Comparison of ENCODE assay signal across 3 cellular contexts in the genomic region with DNA sequence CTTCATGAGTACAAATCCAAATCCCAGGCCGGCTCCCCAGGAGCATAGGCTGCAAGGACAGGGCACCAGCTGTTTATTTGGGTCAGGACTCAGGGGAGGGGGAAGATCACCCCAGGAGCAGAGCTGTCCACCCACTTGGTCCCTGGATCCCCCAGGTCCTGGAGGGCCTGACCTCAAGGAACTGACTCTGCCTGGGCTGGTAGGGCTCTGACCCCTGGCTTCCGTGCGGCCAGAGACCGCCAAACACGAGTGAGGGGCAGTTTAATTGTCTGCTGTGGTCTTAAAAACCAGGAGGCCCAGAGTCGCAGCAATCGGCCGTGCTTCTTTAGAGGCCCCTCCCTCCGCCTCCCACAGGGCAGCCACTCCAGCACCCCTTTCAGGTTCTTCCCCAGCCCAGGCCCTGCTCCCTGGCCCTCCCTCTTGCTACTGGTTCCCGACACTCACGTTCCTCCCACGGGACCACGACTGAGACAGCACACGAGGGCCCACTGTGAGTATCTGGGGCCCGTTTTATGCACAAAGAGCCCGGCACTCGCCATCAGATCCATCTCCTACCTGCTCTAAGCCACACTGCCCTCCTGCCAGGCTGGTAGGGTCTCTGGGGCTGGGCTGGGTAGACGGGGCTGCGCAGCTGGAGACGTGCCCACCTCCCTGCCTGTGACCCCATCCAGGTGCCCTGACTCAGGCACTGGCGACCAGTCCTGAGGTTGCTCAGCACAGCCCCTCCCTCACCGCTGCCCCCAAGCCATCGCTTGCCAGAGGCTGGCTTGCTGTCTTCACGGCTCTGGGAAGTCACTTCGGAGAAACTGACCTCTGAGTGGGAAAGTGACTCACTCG.
TF ChIP-seq lines count a peak whose summit lies in the region.

No MANE protein-coding gene starts in this region.

TF ChIP-seq in SK-N-SH, 30 proteins besides CTCF, POLR2A, EP300 and RAD21 (continued from another document):
- TF ChIP-seq, protein P1, sequence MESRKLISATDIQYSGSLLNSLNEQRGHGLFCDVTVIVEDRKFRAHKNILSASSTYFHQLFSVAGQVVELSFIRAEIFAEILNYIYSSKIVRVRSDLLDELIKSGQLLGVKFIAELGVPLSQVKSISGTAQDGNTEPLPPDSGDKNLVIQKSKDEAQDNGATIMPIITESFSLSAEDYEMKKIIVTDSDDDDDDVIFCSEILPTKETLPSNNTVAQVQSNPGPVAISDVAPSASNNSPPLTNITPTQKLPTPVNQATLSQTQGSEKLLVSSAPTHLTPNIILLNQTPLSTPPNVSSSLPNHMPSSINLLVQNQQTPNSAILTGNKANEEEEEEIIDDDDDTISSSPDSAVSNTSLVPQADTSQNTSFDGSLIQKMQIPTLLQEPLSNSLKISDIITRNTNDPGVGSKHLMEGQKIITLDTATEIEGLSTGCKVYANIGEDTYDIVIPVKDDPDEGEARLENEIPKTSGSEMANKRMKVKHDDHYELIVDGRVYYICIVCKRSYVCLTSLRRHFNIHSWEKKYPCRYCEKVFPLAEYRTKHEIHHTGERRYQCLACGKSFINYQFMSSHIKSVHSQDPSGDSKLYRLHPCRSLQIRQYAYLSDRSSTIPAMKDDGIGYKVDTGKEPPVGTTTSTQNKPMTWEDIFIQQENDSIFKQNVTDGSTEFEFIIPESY (IDR thresholded peaks at IDR 0.05; ENCODE audit: borderline replicate concordance, low read depth) = no peak
- TF ChIP-seq, protein P2, sequence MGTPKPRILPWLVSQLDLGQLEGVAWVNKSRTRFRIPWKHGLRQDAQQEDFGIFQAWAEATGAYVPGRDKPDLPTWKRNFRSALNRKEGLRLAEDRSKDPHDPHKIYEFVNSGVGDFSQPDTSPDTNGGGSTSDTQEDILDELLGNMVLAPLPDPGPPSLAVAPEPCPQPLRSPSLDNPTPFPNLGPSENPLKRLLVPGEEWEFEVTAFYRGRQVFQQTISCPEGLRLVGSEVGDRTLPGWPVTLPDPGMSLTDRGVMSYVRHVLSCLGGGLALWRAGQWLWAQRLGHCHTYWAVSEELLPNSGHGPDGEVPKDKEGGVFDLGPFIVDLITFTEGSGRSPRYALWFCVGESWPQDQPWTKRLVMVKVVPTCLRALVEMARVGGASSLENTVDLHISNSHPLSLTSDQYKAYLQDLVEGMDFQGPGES (IDR thresholded peaks at IDR 0.05; ENCODE audit: low read depth, low read length) = no peak
- TF ChIP-seq, protein P3, sequence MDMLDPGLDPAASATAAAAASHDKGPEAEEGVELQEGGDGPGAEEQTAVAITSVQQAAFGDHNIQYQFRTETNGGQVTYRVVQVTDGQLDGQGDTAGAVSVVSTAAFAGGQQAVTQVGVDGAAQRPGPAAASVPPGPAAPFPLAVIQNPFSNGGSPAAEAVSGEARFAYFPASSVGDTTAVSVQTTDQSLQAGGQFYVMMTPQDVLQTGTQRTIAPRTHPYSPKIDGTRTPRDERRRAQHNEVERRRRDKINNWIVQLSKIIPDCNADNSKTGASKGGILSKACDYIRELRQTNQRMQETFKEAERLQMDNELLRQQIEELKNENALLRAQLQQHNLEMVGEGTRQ (IDR thresholded peaks at IDR 0.05; ENCODE audit: borderline replicate concordance, low read depth, low read length) = no peak
- TF ChIP-seq CHD2 (IDR thresholded peaks at IDR 0.05; ENCODE audit: low read length, partially characterized antibody) (no peak), EZH2phosphoT487 (IDR thresholded peaks at IDR 0.05; ENCODE audit: borderline replicate concordance, low read depth) (no peak), GABPA (IDR thresholded peaks at IDR 0.05; ENCODE audit: low read depth) (no peak), NRF1 (IDR thresholded peaks at IDR 0.05; ENCODE audit: low read depth, low read length) (no peak)

TF ChIP-seq in SK-N-SH treated with all-trans-retinoic acid at 6 μM for 48 hours, 23 proteins besides CTCF, POLR2A, EP300 and RAD21 (continued from another document):
- TF ChIP-seq ZFP3 (CRISPR knock-in tag; IDR thresholded peaks at IDR 0.05) = no peak
- TF ChIP-seq ZNF8 (CRISPR knock-in tag; IDR thresholded peaks at IDR 0.05) = no peak
- TF ChIP-seq OSR1 (CRISPR knock-in tag; IDR thresholded peaks at IDR 0.05) = no peak
- no peak for TF ChIP-seq TSHZ2 (CRISPR knock-in tag; IDR thresholded peaks at IDR 0.05)
- TF ChIP-seq BACH2 (CRISPR knock-in tag; IDR thresholded peaks at IDR 0.05; ENCODE audit: borderline replicate concordance) = no peak
- TF ChIP-seq, protein P4, sequence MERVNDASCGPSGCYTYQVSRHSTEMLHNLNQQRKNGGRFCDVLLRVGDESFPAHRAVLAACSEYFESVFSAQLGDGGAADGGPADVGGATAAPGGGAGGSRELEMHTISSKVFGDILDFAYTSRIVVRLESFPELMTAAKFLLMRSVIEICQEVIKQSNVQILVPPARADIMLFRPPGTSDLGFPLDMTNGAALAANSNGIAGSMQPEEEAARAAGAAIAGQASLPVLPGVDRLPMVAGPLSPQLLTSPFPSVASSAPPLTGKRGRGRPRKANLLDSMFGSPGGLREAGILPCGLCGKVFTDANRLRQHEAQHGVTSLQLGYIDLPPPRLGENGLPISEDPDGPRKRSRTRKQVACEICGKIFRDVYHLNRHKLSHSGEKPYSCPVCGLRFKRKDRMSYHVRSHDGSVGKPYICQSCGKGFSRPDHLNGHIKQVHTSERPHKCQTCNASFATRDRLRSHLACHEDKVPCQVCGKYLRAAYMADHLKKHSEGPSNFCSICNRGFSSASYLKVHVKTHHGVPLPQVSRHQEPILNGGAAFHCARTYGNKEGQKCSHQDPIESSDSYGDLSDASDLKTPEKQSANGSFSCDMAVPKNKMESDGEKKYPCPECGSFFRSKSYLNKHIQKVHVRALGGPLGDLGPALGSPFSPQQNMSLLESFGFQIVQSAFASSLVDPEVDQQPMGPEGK (CRISPR knock-in tag; IDR thresholded peaks at IDR 0.05; ENCODE audit: borderline replicate concordance) = no peak
- no peak for TF ChIP-seq ZFP30 (CRISPR knock-in tag; IDR thresholded peaks at IDR 0.05)

TF ChIP-seq in GM23338, 12 proteins besides CTCF, POLR2A, EP300 and RAD21 (continued from another document):
- TF ChIP-seq, protein P5, sequence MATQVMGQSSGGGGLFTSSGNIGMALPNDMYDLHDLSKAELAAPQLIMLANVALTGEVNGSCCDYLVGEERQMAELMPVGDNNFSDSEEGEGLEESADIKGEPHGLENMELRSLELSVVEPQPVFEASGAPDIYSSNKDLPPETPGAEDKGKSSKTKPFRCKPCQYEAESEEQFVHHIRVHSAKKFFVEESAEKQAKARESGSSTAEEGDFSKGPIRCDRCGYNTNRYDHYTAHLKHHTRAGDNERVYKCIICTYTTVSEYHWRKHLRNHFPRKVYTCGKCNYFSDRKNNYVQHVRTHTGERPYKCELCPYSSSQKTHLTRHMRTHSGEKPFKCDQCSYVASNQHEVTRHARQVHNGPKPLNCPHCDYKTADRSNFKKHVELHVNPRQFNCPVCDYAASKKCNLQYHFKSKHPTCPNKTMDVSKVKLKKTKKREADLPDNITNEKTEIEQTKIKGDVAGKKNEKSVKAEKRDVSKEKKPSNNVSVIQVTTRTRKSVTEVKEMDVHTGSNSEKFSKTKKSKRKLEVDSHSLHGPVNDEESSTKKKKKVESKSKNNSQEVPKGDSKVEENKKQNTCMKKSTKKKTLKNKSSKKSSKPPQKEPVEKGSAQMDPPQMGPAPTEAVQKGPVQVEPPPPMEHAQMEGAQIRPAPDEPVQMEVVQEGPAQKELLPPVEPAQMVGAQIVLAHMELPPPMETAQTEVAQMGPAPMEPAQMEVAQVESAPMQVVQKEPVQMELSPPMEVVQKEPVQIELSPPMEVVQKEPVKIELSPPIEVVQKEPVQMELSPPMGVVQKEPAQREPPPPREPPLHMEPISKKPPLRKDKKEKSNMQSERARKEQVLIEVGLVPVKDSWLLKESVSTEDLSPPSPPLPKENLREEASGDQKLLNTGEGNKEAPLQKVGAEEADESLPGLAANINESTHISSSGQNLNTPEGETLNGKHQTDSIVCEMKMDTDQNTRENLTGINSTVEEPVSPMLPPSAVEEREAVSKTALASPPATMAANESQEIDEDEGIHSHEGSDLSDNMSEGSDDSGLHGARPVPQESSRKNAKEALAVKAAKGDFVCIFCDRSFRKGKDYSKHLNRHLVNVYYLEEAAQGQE (IDR thresholded peaks at IDR 0.05; ENCODE audit: unreplicated experiment) = no peak
- no peak for TF ChIP-seq EZH2 (IDR thresholded peaks at IDR 0.05; ENCODE audit: low read depth, unreplicated experiment)
- no peak for TF ChIP-seq EZH2phosphoT487 (IDR thresholded peaks at IDR 0.05; ENCODE audit: unreplicated experiment)
- no peak for TF ChIP-seq CREB1 (CRISPR knock-in tag; IDR thresholded peaks at IDR 0.05; ENCODE audit: low read depth)
- TF ChIP-seq, protein P6, sequence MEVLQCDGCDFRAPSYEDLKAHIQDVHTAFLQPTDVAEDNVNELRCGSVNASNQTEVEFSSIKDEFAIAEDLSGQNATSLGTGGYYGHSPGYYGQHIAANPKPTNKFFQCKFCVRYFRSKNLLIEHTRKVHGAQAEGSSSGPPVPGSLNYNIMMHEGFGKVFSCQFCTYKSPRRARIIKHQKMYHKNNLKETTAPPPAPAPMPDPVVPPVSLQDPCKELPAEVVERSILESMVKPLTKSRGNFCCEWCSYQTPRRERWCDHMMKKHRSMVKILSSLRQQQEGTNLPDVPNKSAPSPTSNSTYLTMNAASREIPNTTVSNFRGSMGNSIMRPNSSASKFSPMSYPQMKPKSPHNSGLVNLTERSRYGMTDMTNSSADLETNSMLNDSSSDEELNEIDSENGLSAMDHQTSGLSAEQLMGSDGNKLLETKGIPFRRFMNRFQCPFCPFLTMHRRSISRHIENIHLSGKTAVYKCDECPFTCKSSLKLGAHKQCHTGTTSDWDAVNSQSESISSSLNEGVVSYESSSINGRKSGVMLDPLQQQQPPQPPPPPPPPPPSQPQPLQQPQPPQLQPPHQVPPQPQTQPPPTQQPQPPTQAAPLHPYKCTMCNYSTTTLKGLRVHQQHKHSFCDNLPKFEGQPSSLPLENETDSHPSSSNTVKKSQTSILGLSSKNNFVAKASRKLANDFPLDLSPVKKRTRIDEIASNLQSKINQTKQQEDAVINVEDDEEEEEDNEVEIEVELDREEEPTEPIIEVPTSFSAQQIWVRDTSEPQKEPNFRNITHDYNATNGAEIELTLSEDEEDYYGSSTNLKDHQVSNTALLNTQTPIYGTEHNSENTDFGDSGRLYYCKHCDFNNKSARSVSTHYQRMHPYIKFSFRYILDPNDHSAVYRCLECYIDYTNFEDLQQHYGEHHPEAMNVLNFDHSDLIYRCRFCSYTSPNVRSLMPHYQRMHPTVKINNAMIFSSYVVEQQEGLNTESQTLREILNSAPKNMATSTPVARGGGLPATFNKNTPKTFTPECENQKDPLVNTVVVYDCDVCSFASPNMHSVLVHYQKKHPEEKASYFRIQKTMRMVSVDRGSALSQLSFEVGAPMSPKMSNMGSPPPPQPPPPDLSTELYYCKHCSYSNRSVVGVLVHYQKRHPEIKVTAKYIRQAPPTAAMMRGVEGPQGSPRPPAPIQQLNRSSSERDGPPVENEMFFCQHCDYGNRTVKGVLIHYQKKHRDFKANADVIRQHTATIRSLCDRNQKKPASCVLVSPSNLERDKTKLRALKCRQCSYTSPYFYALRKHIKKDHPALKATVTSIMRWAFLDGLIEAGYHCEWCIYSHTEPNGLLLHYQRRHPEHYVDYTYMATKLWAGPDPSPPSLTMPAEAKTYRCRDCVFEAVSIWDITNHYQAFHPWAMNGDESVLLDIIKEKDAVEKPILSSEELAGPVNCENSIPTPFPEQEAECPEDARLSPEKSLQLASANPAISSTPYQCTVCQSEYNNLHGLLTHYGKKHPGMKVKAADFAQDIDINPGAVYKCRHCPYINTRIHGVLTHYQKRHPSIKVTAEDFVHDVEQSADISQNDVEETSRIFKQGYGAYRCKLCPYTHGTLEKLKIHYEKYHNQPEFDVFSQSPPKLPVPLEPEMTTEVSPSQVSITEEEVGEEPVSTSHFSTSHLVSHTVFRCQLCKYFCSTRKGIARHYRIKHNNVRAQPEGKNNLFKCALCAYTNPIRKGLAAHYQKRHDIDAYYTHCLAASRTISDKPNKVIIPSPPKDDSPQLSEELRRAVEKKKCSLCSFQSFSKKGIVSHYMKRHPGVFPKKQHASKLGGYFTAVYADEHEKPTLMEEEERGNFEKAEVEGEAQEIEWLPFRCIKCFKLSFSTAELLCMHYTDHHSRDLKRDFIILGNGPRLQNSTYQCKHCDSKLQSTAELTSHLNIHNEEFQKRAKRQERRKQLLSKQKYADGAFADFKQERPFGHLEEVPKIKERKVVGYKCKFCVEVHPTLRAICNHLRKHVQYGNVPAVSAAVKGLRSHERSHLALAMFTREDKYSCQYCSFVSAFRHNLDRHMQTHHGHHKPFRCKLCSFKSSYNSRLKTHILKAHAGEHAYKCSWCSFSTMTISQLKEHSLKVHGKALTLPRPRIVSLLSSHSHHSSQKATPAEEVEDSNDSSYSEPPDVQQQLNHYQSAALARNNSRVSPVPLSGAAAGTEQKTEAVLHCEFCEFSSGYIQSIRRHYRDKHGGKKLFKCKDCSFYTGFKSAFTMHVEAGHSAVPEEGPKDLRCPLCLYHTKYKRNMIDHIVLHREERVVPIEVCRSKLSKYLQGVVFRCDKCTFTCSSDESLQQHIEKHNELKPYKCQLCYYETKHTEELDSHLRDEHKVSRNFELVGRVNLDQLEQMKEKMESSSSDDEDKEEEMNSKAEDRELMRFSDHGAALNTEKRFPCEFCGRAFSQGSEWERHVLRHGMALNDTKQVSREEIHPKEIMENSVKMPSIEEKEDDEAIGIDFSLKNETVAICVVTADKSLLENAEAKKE (CRISPR knock-in tag; IDR thresholded peaks at IDR 0.05) = no peak
- no peak for TF ChIP-seq JUNB (IDR thresholded peaks at IDR 0.05; ENCODE audit: unreplicated experiment)
- no peak for TF ChIP-seq POLR2AphosphoS5 (IDR thresholded peaks at IDR 0.05; ENCODE audit: low read depth)
- no peak for TF ChIP-seq ZNF331 (CRISPR knock-in tag; IDR thresholded peaks at IDR 0.05; ENCODE audit: low read depth)
